Comparison of ENCODE assay signal across 1 cellular context in genomic region chr10:98403812-98404504, GRCh38.
TF ChIP-seq lines count a peak whose summit lies in the region.

No MANE protein-coding gene starts in this region.

TF ChIP-seq in HepG2, 621 proteins besides CTCF, POLR2A, EP300 and RAD21:
- TF ChIP-seq EHMT2 (IDR thresholded peaks at IDR 0.05; ENCODE audit: borderline replicate concordance, low read depth, low read length): no peak
- no peak for TF ChIP-seq REPIN1 (CRISPR knock-in tag; IDR thresholded peaks at IDR 0.05; ENCODE audit: borderline replicate concordance, low read depth)
- no peak for TF ChIP-seq YEATS4 (CRISPR knock-in tag; IDR thresholded peaks at IDR 0.05; ENCODE audit: borderline replicate concordance)
- TF ChIP-seq CC2D1A (CRISPR knock-in tag; IDR thresholded peaks at IDR 0.05): no peak
- no peak for TF ChIP-seq HIC2 (CRISPR knock-in tag; IDR thresholded peaks at IDR 0.05; ENCODE audit: low read depth)
- TF ChIP-seq ZBTB39 (CRISPR knock-in tag; IDR thresholded peaks at IDR 0.05): no peak
TF ChIP-seq in HepG2: peak in this region for 0.
